ENCODE assay signal across 8 cellular contexts in the genomic region with DNA sequence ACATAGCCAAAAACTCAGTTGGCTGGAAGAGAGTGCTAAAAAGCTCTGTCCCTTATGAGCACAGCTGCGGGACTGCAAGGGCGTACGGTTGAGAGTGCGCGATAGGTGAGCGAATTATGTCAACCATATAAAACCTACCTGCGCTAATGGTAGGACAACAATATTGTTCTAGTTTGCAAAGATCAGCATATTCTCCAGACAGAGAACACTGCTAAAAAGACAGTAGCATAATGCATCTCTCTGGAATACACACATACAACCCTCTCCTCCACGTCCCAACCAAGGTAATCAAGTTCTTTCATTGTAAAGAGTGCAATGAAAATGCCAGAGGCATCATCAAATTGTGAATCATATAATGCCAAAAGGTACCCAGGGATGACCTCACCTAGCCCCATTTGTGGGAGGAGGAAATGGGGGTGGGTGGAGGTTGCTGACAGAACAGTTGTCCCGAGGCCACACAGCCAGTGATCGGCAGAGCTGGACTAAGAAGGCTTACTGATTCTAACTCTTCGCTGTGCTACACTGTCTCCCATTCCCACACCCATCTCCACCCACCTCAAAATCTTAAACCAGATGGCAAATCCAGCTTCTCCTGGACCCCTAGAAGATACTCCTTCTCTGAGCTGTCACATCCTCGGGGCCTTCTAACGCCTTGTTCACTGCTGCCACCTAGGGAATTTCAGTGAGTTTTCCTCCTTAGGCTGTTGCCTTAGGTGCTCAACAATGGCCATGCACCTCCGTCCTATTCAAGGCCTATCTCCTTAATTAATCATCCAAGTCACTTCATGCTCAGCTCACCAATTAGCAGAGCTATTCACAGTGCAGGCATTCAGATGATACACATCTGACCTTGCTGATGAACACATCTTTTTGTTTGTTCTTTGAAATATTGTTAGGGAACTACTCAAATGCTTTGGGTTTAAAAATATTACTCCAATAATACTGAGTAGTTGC.
DNase-seq lines count a peak whose midpoint lies in the region; TF ChIP-seq lines count a peak whose summit lies in the region.

No MANE protein-coding gene starts in this region.

- peak; percentile 42 for DNase-seq in DMS153 (lab: John Stamatoyannopoulos, UW)
- peak; percentile 54 for DNase-seq in HPDE6-E6E7 (ENCODE audit: extremely low spot score)
- peak; percentile 94 for DNase-seq in NCI-H69 (lab: John Stamatoyannopoulos, UW)
- peak; percentile 71 for DNase-seq in brain microvascular endothelial cell
- peak; percentile 82 for DNase-seq in kidney glomerular epithelial cell (lab: John Stamatoyannopoulos, UW)
- DNase-seq in type B pancreatic cell (ENCODE audit: extremely low spot score, unreplicated experiment): no peak
- no peak for DNase-seq in central memory CD4-positive, alpha-beta T cell
- no peak for DNase-seq in stimulated activated CD4-positive, alpha-beta T cell treated with anti-CD3 and anti-CD28 coated beads, Interleukin-12 subunit alpha, Interleukin-12 subunit beta, amount 100 ng/mL, for 4 hours

- no peaks in the 10 kb centered on the region for H3K9me3 Mint-ChIP-seq in type B pancreatic cell

- no peaks in the 10 kb centered on the region for H3K27me3 Mint-ChIP-seq in type B pancreatic cell

- H3K27ac ChIP-seq in brain microvascular endothelial cell: no peak overlapping the region

- peak overlapping the region; percentile 46 for H3K4me3 Mint-ChIP-seq in type B pancreatic cell

- peaks cover 50% of the 10 kb centered on the region for H3K4me1 Mint-ChIP-seq in type B pancreatic cell (ENCODE audit: unreplicated experiment)

- H3K36me3 ChIP-seq in brain microvascular endothelial cell (replicated peaks): no peaks in the 10 kb centered on the region

- peaks cover 6% of the 10 kb centered on the region for H3K36me3 Mint-ChIP-seq in type B pancreatic cell

- in situ Hi-C loops in brain microvascular endothelial cell (cut with HindIII; ENCODE audit: low pct_ligation_motif_present, low sequenced_read_pairs): loop anchor here (25.0 kb wide), 1 partner anchor 372 kb away; no protein-coding TSS in a partner anchor

- TF ChIP-seq CTCF in brain microvascular endothelial cell (IDR thresholded peaks at IDR 0.05; ENCODE audit: low read depth, low read length, missing control alignments) (peak; percentile 89), type B pancreatic cell (conservative IDR thresholded peaks at IDR 0.05) (peak; percentile 67)

- no peak overlapping the region for H3K4me3 ChIP-seq in brain microvascular endothelial cell (ENCODE audit: low read depth, low read length)

- H3K27me3 ChIP-seq in brain microvascular endothelial cell (replicated peaks): no peaks in the 10 kb centered on the region

- peak overlapping the region; percentile 12 for H3K27ac Mint-ChIP-seq in type B pancreatic cell

Comparison
In these comparisons a context has a peak if more than half of its experiments do, and no peak if none do; other contexts are left out.
1. DNase-seq: peak in DMS153 (single experiment), HPDE6-E6E7 (single experiment), NCI-H69 (single experiment), brain microvascular endothelial cell (single experiment) and kidney glomerular epithelial cell (single experiment); none in type B pancreatic cell (single experiment), central memory CD4-positive, alpha-beta T cell (single experiment) and stimulated activated CD4-positive, alpha-beta T cell treated with anti-CD3 and anti-CD28 coated beads, Interleukin-12 subunit alpha, Interleukin-12 subunit beta, amount 100 ng/mL, for 4 hours (single experiment).